ENCODE assay signal across 9 cellular contexts in the genomic region with DNA sequence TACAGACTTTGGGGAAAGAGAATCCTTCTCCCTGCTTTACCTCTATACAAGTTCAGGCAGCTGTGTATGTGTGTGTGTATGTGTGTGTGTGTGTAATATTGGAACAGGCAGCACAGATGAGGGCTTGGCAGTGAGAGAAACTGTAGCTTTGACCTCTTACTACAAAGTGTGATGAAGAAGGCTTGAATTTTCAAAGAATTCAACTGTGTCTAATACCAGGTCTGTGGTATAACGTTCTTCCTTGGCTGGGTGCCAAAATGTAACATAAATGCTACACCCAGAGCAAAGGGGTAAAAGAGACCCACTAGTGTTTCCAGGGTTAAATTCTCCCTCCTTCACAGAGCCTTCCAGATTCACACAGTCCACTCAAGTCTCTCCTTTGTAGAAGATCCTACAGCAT. TPM values are rescaled to one million over a fixed set of nuclear protein-coding genes. Genes with fewer than 3 reads are reported as not detected.
DNase-seq lines count a peak whose midpoint lies in the region; ATAC-seq and TF ChIP-seq lines count a peak whose summit lies in the region.
"Had no signal": no experiment of that assay in that cellular context is flagged by ENCODE, and none has a peak within 500 bp of the region (broad histone marks: within the 10 kb centered on the region; RNA-seq: fewer than 3 reads in every experiment).

No MANE protein-coding gene starts in this region.

- no peak overlapping the region for H2BK5ac ChIP-seq in trophoblast cell (ENCODE audit: low read depth, low read length, poor library complexity)

- TF ChIP-seq CTCF in body of pancreas (IDR thresholded peaks at IDR 0.05) (no peak), ascending aorta (IDR thresholded peaks at IDR 0.05) (no peak)

- no peak overlapping the region for H2BK12ac ChIP-seq in trophoblast cell (ENCODE audit: low read length)

- H2AFZ ChIP-seq in trophoblast cell (ENCODE audit: insufficient read depth, low read length, poor library complexity): no peak overlapping the region

- no peak overlapping the region for H3K9ac ChIP-seq in trophoblast cell (ENCODE audit: low read length)

- no peaks in the 10 kb centered on the region for H3K36me3 ChIP-seq in body of pancreas (replicated peaks in 1 of 2; ENCODE audit: insufficient read depth in 1 of 2, low read depth in 2 of 2)
- H3K36me3 ChIP-seq in trophoblast cell (ENCODE audit: control insufficient read depth in 1 of 2, insufficient read depth in 2 of 2, low read length in 2 of 2): no peaks in the 10 kb centered on the region
- H3K36me3 ChIP-seq in ascending aorta: no peaks in the 10 kb centered on the region

- H3K18ac ChIP-seq in trophoblast cell (ENCODE audit: low read length): no peak overlapping the region

- no peaks in the 10 kb centered on the region for H3K27me3 Mint-ChIP-seq in activated T-helper 17 cell treated with anti-CD3 and anti-CD28 coated beads, Interleukin-2, amount 50 U/mL, for 72 hours
- H3K27me3 Mint-ChIP-seq in naive thymus-derived CD8-positive, alpha-beta T cell: no peaks in the 10 kb centered on the region

- no peak for TF ChIP-seq POLR2A in body of pancreas (IDR thresholded peaks at IDR 0.05)

- no peak overlapping the region for H3K4me2 ChIP-seq in trophoblast cell (ENCODE audit: low read length)

- no peak overlapping the region for H3K14ac ChIP-seq in trophoblast cell (ENCODE audit: low read length)

- H3K27me3 ChIP-seq in body of pancreas (no peaks in the 10 kb centered on the region), trophoblast cell (ENCODE audit: insufficient read depth, low read length) (no peaks in the 10 kb centered on the region), ascending aorta (no peaks in the 10 kb centered on the region)

- DNase-seq in naive thymus-derived CD8-positive, alpha-beta T cell: peak in 3 of 10 donors; percentile 11 to 51 (median 50)
- DNase-seq in body of pancreas (no peak), trophoblast cell (no peak), ascending aorta (ENCODE audit: low spot score in 2 of 2) (no peak)
- DNase-seq: activated gamma-delta T cell had no signal

- POLR2A ChIA-PET in naive thymus-derived CD8-positive, alpha-beta T cell (lab: Charles Lee): interaction anchor here (0.9 to 2.7 kb wide), 6 partner anchors 10 to 51 kb away, joined by 3 to 18 read pairs (median 4); partner anchors contain the start of gene CHST2

- no peaks in the 10 kb centered on the region for H3K4me1 ChIP-seq in body of pancreas
- no peaks in the 10 kb centered on the region for H3K4me1 ChIP-seq in trophoblast cell (ENCODE audit: control insufficient read depth in 1 of 2, insufficient read depth in 2 of 2, low read length in 2 of 2)
- H3K4me1 ChIP-seq in ascending aorta: no peaks in the 10 kb centered on the region

- no peak overlapping the region for H3K4ac ChIP-seq in trophoblast cell (ENCODE audit: low read depth, low read length)

- H3K27ac ChIP-seq in body of pancreas (peak overlapping the region in 1 of 4 donors; percentile 37), trophoblast cell (ENCODE audit: low read depth, low read length) (no peak overlapping the region), ascending aorta (no peak overlapping the region)

- H3K27ac Mint-ChIP-seq in activated T-helper 17 cell treated with anti-CD3 and anti-CD28 coated beads, Interleukin-2, amount 50 U/mL, for 72 hours: peak overlapping the region; percentile 78
- peak overlapping the region; percentile 85 to 97 (median 89) for H3K27ac Mint-ChIP-seq in naive thymus-derived CD8-positive, alpha-beta T cell

- H2BK120ac ChIP-seq in trophoblast cell (ENCODE audit: insufficient read depth, low read length, poor library complexity): no peak overlapping the region

- no peak overlapping the region for H4K12ac ChIP-seq in trophoblast cell (ENCODE audit: low read depth, low read length)

- no peak overlapping the region for H3K23ac ChIP-seq in trophoblast cell (ENCODE audit: low read length)

- no peaks in the 10 kb centered on the region for H3K36me3 Mint-ChIP-seq in activated T-helper 17 cell treated with anti-CD3 and anti-CD28 coated beads, Interleukin-2, amount 50 U/mL, for 72 hours (ENCODE audit: low read depth)
- peaks cover 0 to 9% (median 4%) of the 10 kb centered on the region in 3 donors for H3K36me3 Mint-ChIP-seq in naive thymus-derived CD8-positive, alpha-beta T cell

- H2AK5ac ChIP-seq in trophoblast cell (ENCODE audit: low read length): no peak overlapping the region

- H3K79me2 ChIP-seq in trophoblast cell (ENCODE audit: control insufficient read depth, insufficient read depth, low read length, poor library complexity): no peaks in the 10 kb centered on the region

- H3K9me3 Mint-ChIP-seq in activated T-helper 17 cell treated with anti-CD3 and anti-CD28 coated beads, Interleukin-2, amount 50 U/mL, for 72 hours: peaks cover 9% of the 10 kb centered on the region
- H3K9me3 Mint-ChIP-seq in naive thymus-derived CD8-positive, alpha-beta T cell: peaks cover 0 to 13% (median 5%) of the 10 kb centered on the region in 9 donors

- ATAC-seq in GM18502 (IDR thresholded peaks at IDR 0.05; ENCODE audit: poor library complexity, unreplicated experiment): peak; percentile 4
- peak; percentile 16 for ATAC-seq in HG03066 (IDR thresholded peaks at IDR 0.05; ENCODE audit: low read depth, unreplicated experiment)
- peak; percentile 14 for ATAC-seq in activated T-helper 17 cell treated with anti-CD3 and anti-CD28 coated beads, Interleukin-2, amount 50 U/mL, for 72 hours (replicated peaks)
- peak; percentile 49 to 52 for ATAC-seq in naive thymus-derived CD8-positive, alpha-beta T cell
- ATAC-seq in GM21526 (IDR thresholded peaks at IDR 0.05; ENCODE audit: low FRiP score, unreplicated experiment): no peak
- no peak for ATAC-seq in body of pancreas

- peak overlapping the region; percentile 70 for H3K4me3 Mint-ChIP-seq in activated T-helper 17 cell treated with anti-CD3 and anti-CD28 coated beads, Interleukin-2, amount 50 U/mL, for 72 hours
- peak overlapping the region; percentile 57 to 83 (median 76) for H3K4me3 Mint-ChIP-seq in naive thymus-derived CD8-positive, alpha-beta T cell

- no peak overlapping the region for H3K4me3 ChIP-seq in body of pancreas
- no peak overlapping the region for H3K4me3 ChIP-seq in trophoblast cell (ENCODE audit: low read depth, low read length)
- no peak overlapping the region for H3K4me3 ChIP-seq in ascending aorta

- H3K9me3 ChIP-seq in body of pancreas (no peaks in the 10 kb centered on the region), trophoblast cell (ENCODE audit: insufficient read depth, low read depth, low read length) (no peaks in the 10 kb centered on the region), ascending aorta (no peaks in the 10 kb centered on the region)

- WGBS in body of pancreas, 2 donors: 0 to 41% methylated on average over 1 of the region's 1 CpG
- no CpG with 5 or more reads among the region's 1 CpG for whole genome bisulfite sequencing in trophoblast cell (ENCODE audit: extremely low coverage, insufficient coverage, insufficient read length)

- H3K4me1 Mint-ChIP-seq in activated T-helper 17 cell treated with anti-CD3 and anti-CD28 coated beads, Interleukin-2, amount 50 U/mL, for 72 hours: peaks cover 36% of the 10 kb centered on the region
- peaks cover 47 to 91% (median 81%) of the 10 kb centered on the region in 4 donors for H3K4me1 Mint-ChIP-seq in naive thymus-derived CD8-positive, alpha-beta T cell

- intact Hi-C loops in body of pancreas (cut with DNase I) (no loop called here), ascending aorta (cut with DNase I) (no loop called here)

- no peak overlapping the region for H4K8ac ChIP-seq in trophoblast cell (ENCODE audit: low read depth, low read length)

- no peak overlapping the region for H4K91ac ChIP-seq in trophoblast cell (ENCODE audit: low read depth, low read length)

- H3K79me1 ChIP-seq in trophoblast cell (ENCODE audit: low read length): no peaks in the 10 kb centered on the region

RNA-seq across cellular contexts. Expression of gene CHST2, which starts 51.1 kb away (rescaled TPM):
- 1 to 10 TPM; 7.9 to 8.0 TPM for total RNA-seq in activated T-helper 17 cell treated with anti-CD3 and anti-CD28 coated beads, Interleukin-2, amount 50 U/mL, for 72 hours
- 1 to 10 TPM; 4.2 to 5.2 TPM for total RNA-seq in naive thymus-derived CD8-positive, alpha-beta T cell
- 10 to 100 TPM in 1 of 3 donors, 1 to 10 TPM in 2; 4.2 to 11.4 (median 5.5) TPM for polyA plus RNA-seq in naive thymus-derived CD8-positive, alpha-beta T cell
- total RNA-seq in body of pancreas (1 to 10 TPM; 1.3 to 4.3 TPM), ascending aorta (16.6 TPM)
- 2.3 and 2.5 TPM in 2 replicates for polyA plus RNA-seq in trophoblast cell (2013)

Comparison
In these comparisons a context has a peak if more than half of its experiments do, and no peak if none do; other contexts are left out.
1. ATAC-seq: peak in GM18502 (single experiment), HG03066 (single experiment), activated T-helper 17 cell treated with anti-CD3 and anti-CD28 coated beads, Interleukin-2, amount 50 U/mL, for 72 hours (single experiment) and naive thymus-derived CD8-positive, alpha-beta T cell (2 of 2); none in GM21526 (single experiment) and body of pancreas (single experiment).